22 cellular contexts compared by ENCODE assay signal in genomic region chr22:48954781-48955311, GRCh38.
DNase-seq lines count a peak whose midpoint lies in the region; ATAC-seq and TF ChIP-seq lines count a peak whose summit lies in the region.
"Had no signal": no experiment of that assay in that cellular context is flagged by ENCODE, and none has a peak within 500 bp of the region (broad histone marks: within the 10 kb centered on the region; RNA-seq: fewer than 3 reads in every experiment).

No MANE protein-coding gene starts in this region.

- ATAC-seq in upper lobe of left lung (ENCODE audit: low FRiP score in 2 of 2) (no peak), GM21717 (IDR thresholded peaks at IDR 0.05; ENCODE audit: unreplicated experiment) (no peak)
- ATAC-seq: heart left ventricle; naive thymus-derived CD4-positive, alpha-beta T cell; stimulated activated memory B cell treated with anti-CD40 and anti-IgM and Interleukin-4, amounts not matched to agents 10 μg/mL and 1 μg/mL and 100 μg/mL, for 72 hours had no signal

- intact Hi-C loops in breast epithelium (cut with DNase I; ENCODE audit: low total_unique reads) (no loop called here), MCF 10A (cut with micrococcal nuclease) (no loop called here)

- H3K9me3 Mint-ChIP-seq in MCF 10A (ENCODE audit: unreplicated experiment), result peaks cover 43% of the 10 kb centered on the region
- H3K9me3 Mint-ChIP-seq in mesothelial cell of epicardium, result no peaks in the 10 kb centered on the region
- H3K9me3 Mint-ChIP-seq: CD4-positive, alpha-beta T cell had no signal

- H3K4me3 ChIP-seq in breast epithelium (no peak overlapping the region), upper lobe of left lung (no peak overlapping the region)
- H3K4me3 ChIP-seq: cardiac muscle cell, heart left ventricle, tibial nerve had no signal

- peak; percentile 21 to 50 for DNase-seq in breast epithelium (ENCODE audit: low spot score in 2 of 2)
- no peak for DNase-seq in MCF 10A (ENCODE audit: unreplicated experiment)
- peak; percentile 1 for DNase-seq in RPMI7951 (ENCODE audit: low read depth)
- DNase-seq in mesothelial cell of epicardium (ENCODE audit: low spot score in 2 of 2, unreplicated experiment in 2 of 2), result peak in 1 of 2 experiments; percentile 52
- peak; percentile 19 to 38 for DNase-seq in upper lobe of left lung
- DNase-seq in dedifferentiated amniotic fluid mesenchymal stem cell (ENCODE audit: extremely low spot score), result no peak
- no peak for DNase-seq in activated naive CD4-positive, alpha-beta T cell treated with anti-CD3 and anti-CD28 coated beads, Interleukin-2, amount 50 U/mL, for 16 hours
- DNase-seq: activated CD4-positive, alpha-beta T cell treated with anti-CD3 and anti-CD28 coated beads, Interleukin-2, amount 50 U/mL, for 48 hours; effector CD4-positive, alpha-beta T cell; immature natural killer cell; IMR-90; mammary epithelial cell; MM.1S; NCI-H446 treated with DMSO at 0.1 percent for 48 hours; T-helper 1 cell had no signal

- peaks cover 0 to 6% of the 10 kb centered on the region in 2 donors for H3K9me3 ChIP-seq in breast epithelium
- no peaks in the 10 kb centered on the region for H3K9me3 ChIP-seq in upper lobe of left lung

- H3K4me1 Mint-ChIP-seq in MCF 10A (ENCODE audit: insufficient read depth, unreplicated experiment) (no peaks in the 10 kb centered on the region), mesothelial cell of epicardium (peaks cover 2% of the 10 kb centered on the region)

- H3K27me3 ChIP-seq in breast epithelium (peaks cover 0 to 44% of the 10 kb centered on the region in 2 donors), upper lobe of left lung (no peaks in the 10 kb centered on the region)
- H3K27me3 ChIP-seq: cardiac muscle cell, tibial nerve had no signal

- H3K4me1 ChIP-seq in breast epithelium, result no peaks in the 10 kb centered on the region
- no peaks in the 10 kb centered on the region for H3K4me1 ChIP-seq in upper lobe of left lung
- H3K4me1 ChIP-seq: heart left ventricle, tibial nerve had no signal

- H3K36me3 ChIP-seq in breast epithelium (no peaks in the 10 kb centered on the region), upper lobe of left lung (no peaks in the 10 kb centered on the region)
- H3K36me3 ChIP-seq: cardiac muscle cell, heart left ventricle, tibial nerve had no signal

- H3K36me3 Mint-ChIP-seq in MCF 10A (ENCODE audit: insufficient read depth, unreplicated experiment) (no peaks in the 10 kb centered on the region), mesothelial cell of epicardium (no peaks in the 10 kb centered on the region)

- H3K4me3 Mint-ChIP-seq in MCF 10A (ENCODE audit: unreplicated experiment) (no peak overlapping the region), mesothelial cell of epicardium (no peak overlapping the region)
- H3K4me3 Mint-ChIP-seq: CD4-positive, alpha-beta T cell; immature natural killer cell; naive thymus-derived CD4-positive, alpha-beta T cell; stimulated activated memory B cell treated with anti-CD40 and anti-IgM and Interleukin-4, amounts not matched to agents 10 μg/mL and 1 μg/mL and 100 μg/mL, for 72 hours had no signal

- TF ChIP-seq EP300 in upper lobe of left lung (IDR thresholded peaks at IDR 0.05), result no peak

- TF ChIP-seq POLR2A in breast epithelium (IDR thresholded peaks at IDR 0.05), result no peak
- no peak for TF ChIP-seq POLR2A in upper lobe of left lung (IDR thresholded peaks at IDR 0.05)

- no TSS peak for BruUV-seq in MCF 10A (replicated peaks; lab: Mats Ljungman, UMichigan)

- 66 to 71% methylated on average over 15 to 16 of the region's 16 CpGs for WGBS in upper lobe of left lung, 2 donors

- POLR2A ChIA-PET in MCF 10A (lab: Yijun Ruan, JAX), result no interaction called here

- H3K27me3 Mint-ChIP-seq in MCF 10A (ENCODE audit: insufficient read depth, unreplicated experiment), result no peaks in the 10 kb centered on the region
- H3K27me3 Mint-ChIP-seq in mesothelial cell of epicardium (ENCODE audit: low read depth), result peaks cover 10% of the 10 kb centered on the region

- CTCF ChIA-PET in MCF 10A (lab: Yijun Ruan, JAX), result no interaction called here

- H3K27ac Mint-ChIP-seq in MCF 10A (ENCODE audit: low read depth, unreplicated experiment), result no peak overlapping the region
- peak overlapping the region; percentile 60 for H3K27ac Mint-ChIP-seq in mesothelial cell of epicardium
- H3K27ac Mint-ChIP-seq: CD4-positive, alpha-beta T cell; immature natural killer cell; naive thymus-derived CD4-positive, alpha-beta T cell; stimulated activated memory B cell treated with anti-CD40 and anti-IgM and Interleukin-4, amounts not matched to agents 10 μg/mL and 1 μg/mL and 100 μg/mL, for 72 hours had no signal

- no peak for TF ChIP-seq CTCF in breast epithelium (IDR thresholded peaks at IDR 0.05)
- no peak for TF ChIP-seq CTCF in MCF 10A (IDR thresholded peaks at IDR 0.05; ENCODE audit: unreplicated experiment)
- no peak for TF ChIP-seq CTCF in mesothelial cell of epicardium (IDR thresholded peaks at IDR 0.05; ENCODE audit: unreplicated experiment)
- no peak for TF ChIP-seq CTCF in upper lobe of left lung (IDR thresholded peaks at IDR 0.05)

- no peak overlapping the region for H3K27ac ChIP-seq in breast epithelium
- no peak overlapping the region for H3K27ac ChIP-seq in upper lobe of left lung
- H3K27ac ChIP-seq: cardiac muscle cell, heart left ventricle, tibial nerve had no signal

Comparison
In these comparisons a context has a peak if more than half of its experiments do, and no peak if none do; other contexts are left out.
1. DNase-seq: peak in breast epithelium (2 of 2), RPMI7951 (single experiment) and upper lobe of left lung (2 of 2); none in MCF 10A (single experiment), dedifferentiated amniotic fluid mesenchymal stem cell (single experiment) and activated naive CD4-positive, alpha-beta T cell treated with anti-CD3 and anti-CD28 coated beads, Interleukin-2, amount 50 U/mL, for 16 hours (single experiment).